ENCODE assay signal across 8 cellular contexts in the genomic region with DNA sequence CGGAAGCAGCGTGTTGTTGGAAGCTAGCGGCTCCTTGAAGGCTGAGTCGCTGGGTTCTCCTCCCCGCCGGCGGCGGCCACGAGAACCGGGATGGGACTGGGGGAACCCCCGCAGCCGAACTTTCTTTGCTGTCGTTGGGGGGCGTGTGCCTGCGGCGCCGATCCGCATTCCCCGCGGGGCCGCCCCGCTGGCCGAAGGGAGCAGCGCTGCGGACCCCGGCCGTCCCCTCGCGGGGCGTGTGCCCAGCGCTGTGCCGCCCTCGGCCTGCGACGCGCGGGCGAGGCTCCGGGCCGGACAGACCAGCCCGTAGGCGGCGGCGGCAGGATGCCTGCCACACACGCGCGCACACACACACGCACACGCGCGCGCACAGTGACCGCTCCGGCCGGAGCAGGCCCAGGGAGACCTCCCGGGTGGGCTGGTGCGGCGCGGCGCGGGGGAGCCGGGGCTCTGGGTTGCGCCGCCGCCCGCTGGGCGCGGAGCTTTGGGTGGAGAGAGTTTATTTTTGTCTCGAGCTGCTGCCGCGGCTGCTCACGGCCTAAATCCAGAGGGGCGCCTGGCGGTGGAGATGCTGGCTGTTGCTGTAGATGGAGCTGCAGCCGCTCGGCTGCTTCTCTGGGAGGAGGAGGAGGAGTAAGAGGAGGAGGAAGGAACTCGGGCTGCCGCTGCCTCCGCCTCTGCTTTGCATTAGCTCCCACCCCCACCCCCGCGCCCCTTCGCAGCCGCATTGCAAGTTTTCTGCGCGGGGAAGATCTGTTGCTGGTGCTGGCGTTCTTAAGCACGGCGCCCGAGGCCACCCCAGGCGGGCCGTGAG. TPM values are rescaled to one million over a fixed set of nuclear protein-coding genes. Genes with fewer than 3 reads are reported as not detected.
A peak's percentile ranks its signal among the peaks of the same experiment; 100 is the strongest.
DNase-seq lines count a peak whose midpoint lies in the region; ATAC-seq and TF ChIP-seq lines count a peak whose summit lies in the region.

A gene with protein sequence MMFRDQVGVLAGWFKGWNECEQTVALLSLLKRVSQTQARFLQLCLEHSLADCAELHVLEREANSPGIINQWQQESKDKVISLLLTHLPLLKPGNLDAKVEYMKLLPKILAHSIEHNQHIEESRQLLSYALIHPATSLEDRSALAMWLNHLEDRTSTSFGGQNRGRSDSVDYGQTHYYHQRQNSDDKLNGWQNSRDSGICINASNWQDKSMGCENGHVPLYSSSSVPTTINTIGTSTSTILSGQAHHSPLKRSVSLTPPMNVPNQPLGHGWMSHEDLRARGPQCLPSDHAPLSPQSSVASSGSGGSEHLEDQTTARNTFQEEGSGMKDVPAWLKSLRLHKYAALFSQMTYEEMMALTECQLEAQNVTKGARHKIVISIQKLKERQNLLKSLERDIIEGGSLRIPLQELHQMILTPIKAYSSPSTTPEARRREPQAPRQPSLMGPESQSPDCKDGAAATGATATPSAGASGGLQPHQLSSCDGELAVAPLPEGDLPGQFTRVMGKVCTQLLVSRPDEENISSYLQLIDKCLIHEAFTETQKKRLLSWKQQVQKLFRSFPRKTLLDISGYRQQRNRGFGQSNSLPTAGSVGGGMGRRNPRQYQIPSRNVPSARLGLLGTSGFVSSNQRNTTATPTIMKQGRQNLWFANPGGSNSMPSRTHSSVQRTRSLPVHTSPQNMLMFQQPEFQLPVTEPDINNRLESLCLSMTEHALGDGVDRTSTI (plus strand): TSS at position 719 of the 814 bp plus-strand sequence. CDS start 789 bp downstream, outside the sequence.

- peak; percentile 31 for ATAC-seq in GM21619 (IDR thresholded peaks at IDR 0.05; ENCODE audit: unreplicated experiment)
- peak; percentile 54 for ATAC-seq in Right ventricle myocardium inferior

- peaks cover 39% of the 10 kb centered on the region for H3K4me1 Mint-ChIP-seq in osteocyte (ENCODE audit: unreplicated experiment)

- H3K9ac ChIP-seq in adipocyte (ENCODE audit: low read length) = peak within 1 kb of the TSS; percentile 90

- no peaks in the 10 kb centered on the region for H3K36me3 Mint-ChIP-seq in osteocyte (ENCODE audit: unreplicated experiment)

- H3K4me1 ChIP-seq in adipocyte (ENCODE audit: control insufficient read depth, insufficient read depth, low read length) (peaks cover 44% of the 10 kb centered on the region), vagina (peaks cover 39% of the 10 kb centered on the region)

- H3K4me3 ChIP-seq in adipocyte (ENCODE audit: low read length) (peak within 1 kb of the TSS; percentile 90), vagina (peak within 1 kb of the TSS; percentile 75 to 86)

- H3K27me3 ChIP-seq in adipocyte (replicated peaks; ENCODE audit: control insufficient read depth, insufficient read depth, low read length) (no peaks in the 10 kb centered on the region), vagina (no peaks in the 10 kb centered on the region)

- H3K9me3 Mint-ChIP-seq in osteocyte (ENCODE audit: unreplicated experiment) = no peaks in the 10 kb centered on the region

- H3K27me3 Mint-ChIP-seq in osteocyte (ENCODE audit: unreplicated experiment) = no peaks in the 10 kb centered on the region

- intact Hi-C loops in Right ventricle myocardium inferior (cut with DNase I) = loop anchor here (1.0 to 10.0 kb wide), 3 partner anchors 40 to 328 kb away; no protein-coding TSS in a partner anchor
- intact Hi-C loops in vagina (cut with DNase I) = loop anchor here (1.0 to 2.0 kb wide), 2 partner anchors 120 to 207 kb away; no protein-coding TSS in a partner anchor

- TF ChIP-seq CTCF in osteocyte (IDR thresholded peaks at IDR 0.05) (peak; percentile 53), vagina (IDR thresholded peaks at IDR 0.05) (peak in 1 of 3 experiments; percentile 29)

- in situ Hi-C loops in KBM-7 (cut with MboI; ENCODE audit: low pct_unique_long_range_greater_than_20kb, low sequenced_read_pairs) = no loop called here

- TF ChIP-seq POLR2A in vagina (IDR thresholded peaks at IDR 0.05) = peak in 1 of 2 donors; percentile 58

- H3K4me3 Mint-ChIP-seq in osteocyte (ENCODE audit: unreplicated experiment) = peak within 1 kb of the TSS; percentile 99

- no peaks in the 10 kb centered on the region for H3K36me3 ChIP-seq in adipocyte (ENCODE audit: control insufficient read depth, insufficient read depth, low read length, severe bottlenecking)
- no peaks in the 10 kb centered on the region for H3K36me3 ChIP-seq in vagina

- H3K9me3 ChIP-seq in adipocyte (ENCODE audit: control insufficient read depth, low read length) (no peaks in the 10 kb centered on the region), vagina (no peaks in the 10 kb centered on the region)

- peak within 1 kb of the TSS; percentile 97 for H3K27ac Mint-ChIP-seq in osteocyte (ENCODE audit: unreplicated experiment)

- DNase-seq in Daoy (ENCODE audit: low read depth) (peak; percentile 92), KBM-7 (peak; percentile 89), SKM-1 treated with dmso at 0.1 percent for 144 hours (lab: John Stamatoyannopoulos, UW; ENCODE audit: unreplicated experiment) (peak; percentile 39), adipocyte (ENCODE audit: low read depth) (peak; percentile 88), Right ventricle myocardium inferior (ENCODE audit: missing footprints) (peak; percentile 93), osteocyte (ENCODE audit: extremely low spot score, unreplicated experiment) (peak; percentile 92), vagina (ENCODE audit: extremely low spot score in 2 of 2) (peak in 1 of 2 donors; percentile 92)

- peak within 1 kb of the TSS; percentile 99 for H3K27ac ChIP-seq in vagina

RNA-seq across cellular contexts. Expression of the gene that starts here (rescaled TPM):
- 14.4 and 17.8 TPM in 2 replicates for total RNA-seq in Daoy (2014; rRNA removed; shearing (Covaris generic))
- total RNA-seq in Right ventricle myocardium inferior (128 TPM), osteocyte (36.5 and 39.1 TPM in 2 replicates), vagina (43.0 TPM)
